ENCODE assay signal across 8 cellular contexts in the genomic region with DNA sequence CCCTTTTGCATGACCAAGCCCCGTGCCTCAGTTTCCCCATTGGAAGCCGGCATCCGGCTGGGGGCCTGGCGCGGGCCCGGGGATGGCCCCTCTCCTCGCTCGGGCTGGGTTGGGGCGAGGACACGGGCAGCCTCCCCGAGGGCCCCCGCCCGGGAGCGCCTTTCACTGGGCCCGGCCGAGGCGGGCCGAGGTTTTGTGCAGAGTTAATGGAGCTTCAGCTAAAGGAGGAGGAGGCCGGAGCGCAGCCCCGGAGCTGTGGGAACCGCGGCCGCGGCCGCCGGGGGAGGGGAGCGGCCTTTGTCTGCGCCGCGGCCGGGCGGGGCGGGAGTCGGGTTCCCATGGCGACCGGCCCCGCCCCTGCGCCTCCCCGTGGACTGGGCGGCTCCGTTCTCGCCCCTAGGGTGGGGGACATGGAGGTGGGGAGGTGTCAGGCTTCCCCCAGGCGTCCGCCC. TPM values are rescaled to one million over a fixed set of nuclear protein-coding genes. Genes with fewer than 3 reads are reported as not detected.
DNase-seq lines count a peak whose midpoint lies in the region; ATAC-seq and TF ChIP-seq lines count a peak whose summit lies in the region.

No MANE protein-coding gene starts in this region.

- no peak overlapping the region for H4K8ac ChIP-seq in H9 (replicated peaks; ENCODE audit: insufficient read length, low read depth, low read length)

- TF ChIP-seq POLR2A in heart left ventricle (IDR thresholded peaks at IDR 0.05) = no peak

- no peak overlapping the region for H3K4ac ChIP-seq in H9 (ENCODE audit: low read depth, low read length)

- H3K4me1 ChIP-seq in H9 (ENCODE audit: insufficient read depth, low read length) (no peaks in the 10 kb centered on the region), PC-3 (ENCODE audit: insufficient read depth, low read length) (peaks cover 11% of the 10 kb centered on the region), heart left ventricle (peaks cover 5 to 66% (median 45%) of the 10 kb centered on the region in 12 donors)

- no TSS peak for BruUV-seq in PC-3 (replicated peaks; lab: Mats Ljungman, UMichigan)

- H3K36me3 Mint-ChIP-seq in H9 (ENCODE audit: insufficient read depth in 1 of 3, low read depth in 3 of 3) = peaks cover 12 to 25% (median 20%) of the 10 kb centered on the region in 3 experiments

- H2BK5ac ChIP-seq in H9 (ENCODE audit: insufficient read length, low read length) = no peak overlapping the region

- H3K4me3 Mint-ChIP-seq in H9 = peak overlapping the region in 1 of 2 experiments; percentile 74; a peak in 1 of 5 replicates

- H2BK15ac ChIP-seq in H9 (ENCODE audit: low read depth, low read length) = no peak overlapping the region

- no peak overlapping the region for H3T11ph ChIP-seq in H9 (ENCODE audit: low read length)

- ATAC-seq in PC-3 (peak; percentile 31), heart left ventricle (peak; percentile 27 to 49 (median 35))

- H3K9me3 Mint-ChIP-seq in H9 = peaks cover 3 to 13% of the 10 kb centered on the region in 2 experiments

- no peak overlapping the region for H3K56ac ChIP-seq in H9 (ENCODE audit: insufficient read length, low read depth, low read length)

- H3K27me3 ChIP-seq in BJ (ENCODE audit: control insufficient read depth, insufficient read depth, low read length) (no peaks in the 10 kb centered on the region), H9 (ENCODE audit: insufficient read depth, low read length) (peaks cover 15% of the 10 kb centered on the region; the same call in 1 of the 2 replicates), PC-3 (ENCODE audit: low read length) (no peaks in the 10 kb centered on the region), heart left ventricle (peaks cover 0 to 18% (median 0%) of the 10 kb centered on the region in 9 donors)

- peaks cover 48% of the 10 kb centered on the region for H3K27me3 Mint-ChIP-seq in H9 (ENCODE audit: low read depth)

- H2BK120ac ChIP-seq in H9 (ENCODE audit: low read depth, low read length, poor library complexity, severe bottlenecking) = no peak overlapping the region

- no peak overlapping the region for H2AFZ ChIP-seq in H9 (ENCODE audit: low read length)
- H2AFZ ChIP-seq in PC-3 (ENCODE audit: low read length) = no peak overlapping the region

- H4K91ac ChIP-seq in H9 (ENCODE audit: insufficient read length, low read depth, low read length) = no peak overlapping the region

- POLR2A ChIA-PET in BJ (lab: Charles Lee) = interaction anchor here (0.7 kb wide), 1 partner anchor 22 kb away, joined by 3 read pairs; no protein-coding TSS in a partner anchor
- POLR2A ChIA-PET in PC-3 (lab: Charles Lee; ENCODE audit: unreplicated experiment) = no interaction called here

- H3K27ac Mint-ChIP-seq in H9 = no peak overlapping the region

- H3K79me1 ChIP-seq in H9 (ENCODE audit: insufficient read depth, low read depth, low read length, poor library complexity, severe bottlenecking) = no peaks in the 10 kb centered on the region

- peaks cover 5% of the 10 kb centered on the region for H3K23me2 ChIP-seq in H9 (ENCODE audit: insufficient read length, low read depth, low read length, poor library complexity, severe bottlenecking)

- H3K36me3 ChIP-seq in BJ (ENCODE audit: control insufficient read depth, insufficient read depth, low read length) (peaks cover 18% of the 10 kb centered on the region), PC-3 (ENCODE audit: low read depth, low read length) (peaks cover 14% of the 10 kb centered on the region), heart left ventricle (peaks cover 0 to 17% (median 14%) of the 10 kb centered on the region in 9 donors)

- no peak overlapping the region for H3K18ac ChIP-seq in H9 (ENCODE audit: insufficient read length, low read depth, low read length)

- peak; percentile 24; the same call in 1 of the 2 replicates for TF ChIP-seq CTCF in BJ (IDR thresholded peaks at IDR 0.05; ENCODE audit: insufficient read depth, low read depth, low read length)
- TF ChIP-seq CTCF in H9 (conservative IDR thresholded peaks at IDR 0.05) = no peak
- no peak for TF ChIP-seq CTCF in PC-3 (conservative IDR thresholded peaks at IDR 0.05; ENCODE audit: low read depth, low read length)
- TF ChIP-seq CTCF in heart left ventricle (IDR thresholded peaks at IDR 0.05) = peak in 9 of 12 donors; percentile 4 to 41 (median 18)

- no peak overlapping the region for H3K14ac ChIP-seq in H9 (ENCODE audit: insufficient read depth, low read length)

- peaks cover 2 to 12% of the 10 kb centered on the region in 2 experiments; a peak in 3 of 4 replicates for H3K4me1 Mint-ChIP-seq in H9

- intact Hi-C loops in PC-3 (cut with micrococcal nuclease) = loop anchor here (5.0 kb wide), 1 partner anchor 71 kb away; the partner anchor contains the start of gene PPP6R2
- intact Hi-C loops in heart left ventricle (cut with DNase I) = loop anchor here in 5 of 10 donors (5.0 kb wide), 3 partner anchors 36 to 71 kb away; partner anchors contain the start of genes PPP6R2 (in 5 of the 5), PLXNB2 (in 2 of the 5) and DENND6B (in 1 of the 5)

- H3K4me3 ChIP-seq in BJ (ENCODE audit: low read depth, low read length) = peak overlapping the region; percentile 51
- H3K4me3 ChIP-seq in PC-3 (ENCODE audit: low read length) = peak overlapping the region; percentile 68
- H3K4me3 ChIP-seq in heart left ventricle = peak overlapping the region; percentile 22 to 76 (median 62)

- DNase-seq in BJ (ENCODE audit: low read depth) = no peak
- peak; percentile 65 for DNase-seq in H9
- peak; percentile 56 for DNase-seq in PC-3
- peak; percentile 60 for DNase-seq in activated naive CD4-positive, alpha-beta T cell treated with anti-CD3 and anti-CD28 coated beads, Interleukin-2, amount 50 U/mL, for 16 hours
- DNase-seq in heart left ventricle = peak; percentile 69 to 87 (median 77)
- DNase-seq in retina = peak; percentile 90
- no peak for DNase-seq in AML-193 (lab: John Stamatoyannopoulos, UW)
- no peak for DNase-seq in ureter (ENCODE audit: low spot score)

- no peaks in the 10 kb centered on the region for H4K20me1 ChIP-seq in H9 (ENCODE audit: control insufficient read depth, insufficient read depth, insufficient read length)
- H4K20me1 ChIP-seq in PC-3 (ENCODE audit: low read length) = no peaks in the 10 kb centered on the region

- no peak overlapping the region for H4K5ac ChIP-seq in H9 (ENCODE audit: insufficient read length, low read depth, low read length)

- H3K4me2 ChIP-seq in H9 (ENCODE audit: insufficient read depth, insufficient read length, low read length) (peak overlapping the region; percentile 12), PC-3 (ENCODE audit: low read length) (peak overlapping the region; percentile 95)

- CTCF ChIA-PET in BJ (lab: Yijun Ruan, JAX) = interaction anchor here (1.3 to 7.1 kb wide), 7 partner anchors 9 to 71 kb away, joined by 4 to 78 read pairs (median 5); partner anchors contain the start of genes DENND6B and HDAC10
- CTCF ChIA-PET in PC-3 (lab: Charles Lee) = interaction anchor here (0.6 kb wide), 1 partner anchor 19 kb away, joined by 16 read pairs; no protein-coding TSS in a partner anchor

- no peaks in the 10 kb centered on the region for H3F3A ChIP-seq in PC-3 (ENCODE audit: low read length, unreplicated experiment)

- no peaks in the 10 kb centered on the region for H3K9me2 ChIP-seq in PC-3 (replicated peaks; ENCODE audit: low read length)

- no peak overlapping the region for H2AK5ac ChIP-seq in H9 (ENCODE audit: insufficient read length, low read length)

- H3K79me2 ChIP-seq in H9 (ENCODE audit: insufficient read depth, low read length) (no peaks in the 10 kb centered on the region), PC-3 (ENCODE audit: low read length) (no peaks in the 10 kb centered on the region)

- H3K27ac ChIP-seq in H9 (ENCODE audit: insufficient read length, low read depth, low read length) = no peak overlapping the region
- H3K27ac ChIP-seq in PC-3 (ENCODE audit: low read length) = no peak overlapping the region
- H3K27ac ChIP-seq in heart left ventricle = peak overlapping the region in 11 of 12 donors; percentile 31 to 88 (median 78)

- no peak overlapping the region for H3K23ac ChIP-seq in H9 (ENCODE audit: insufficient read length, low read depth, low read length)

- no CpG with 5 or more reads among the region's 45 CpGs for WGBS in H9 (ENCODE audit: extremely low coverage, insufficient read length, low lambda C conversion rate)
- WGBS in heart left ventricle, 4 donors = 0 to 1% (median 0%) methylated on average over 9 to 45 of the region's 45 CpGs

- H2BK12ac ChIP-seq in H9 (ENCODE audit: insufficient read length, low read depth, low read length) = no peak overlapping the region

- no peak overlapping the region for H2BK20ac ChIP-seq in H9 (ENCODE audit: low read depth, low read length, poor library complexity, severe bottlenecking)

- no peak overlapping the region for H3K9ac ChIP-seq in H9 (ENCODE audit: extremely low read depth, insufficient read length, low read length)
- H3K9ac ChIP-seq in PC-3 (ENCODE audit: low read length) = no peak overlapping the region

- H3K9me3 ChIP-seq in H9 (ENCODE audit: control insufficient read depth, low read depth, low read length) (no peaks in the 10 kb centered on the region), PC-3 (ENCODE audit: low read length) (no peaks in the 10 kb centered on the region), heart left ventricle (no peaks in the 10 kb centered on the region)

RNA-seq across cellular contexts. Expression of gene MAPK11, which starts 1.4 kb away (rescaled TPM):
- polyA plus RNA-seq in BJ (2011; rRNA removed) (11.2 and 19.6 TPM in 2 replicates), heart left ventricle (1 to 10 TPM; 7.8 to 9.9 TPM)
- 13.7 and 18.9 TPM in 2 replicates for polyA minus RNA-seq in BJ (2011; rRNA and poly(A)+ RNA removed)
- total RNA-seq in H9 (2021) (1.5 and 2.1 TPM in 2 replicates), PC-3 (2014; rRNA removed) (7.0 and 7.6 TPM in 2 replicates), heart left ventricle (10 to 100 TPM in 1 of 9 donors, 1 to 10 TPM in 8; 5.0 to 12.1 (median 7.0) TPM), ureter (15.4 TPM)

RNA-seq across cellular contexts. Expression of gene MAPK12, which starts 10.1 kb away (rescaled TPM):
- 36.6 and 51.4 TPM in 2 replicates for polyA plus RNA-seq in BJ (2011; rRNA removed)
- polyA minus RNA-seq in BJ (2011; rRNA and poly(A)+ RNA removed) = 33.0 and 51.2 TPM in 2 replicates
- 31.3 and 32.3 TPM in 2 replicates for total RNA-seq in H9 (2021)
- 22.4 and 22.5 TPM in 2 replicates for total RNA-seq in PC-3 (2014; rRNA removed)
- 10 to 100 TPM; 12.2 to 18.0 (median 15.5) TPM for total RNA-seq in heart left ventricle
- 10 to 100 TPM; 11.6 to 17.9 TPM for polyA plus RNA-seq in heart left ventricle
- total RNA-seq in ureter = 14.1 TPM

RNA-seq across cellular contexts. Expression of gene HDAC10, which starts 20.5 kb away (rescaled TPM):
- polyA plus RNA-seq in BJ (2011; rRNA removed) (8.8 and 18.2 TPM in 2 replicates), heart left ventricle (1 to 10 TPM; 6.2 to 10.0 TPM)
- 9.6 and 9.9 TPM in 2 replicates for polyA minus RNA-seq in BJ (2011; rRNA and poly(A)+ RNA removed)
- total RNA-seq in H9 (2021) (41.1 and 45.0 TPM in 2 replicates), PC-3 (2014; rRNA removed) (25.8 and 34.5 TPM in 2 replicates), heart left ventricle (10 to 100 TPM in 6 of 9 donors, 1 to 10 TPM in 3; 6.8 to 22.4 (median 10.9) TPM), ureter (52.4 TPM)

RNA-seq across cellular contexts. Expression of gene TUBGCP6, which starts 26.7 kb away (rescaled TPM):
- polyA plus RNA-seq in BJ (2011; rRNA removed) (9.4 and 17.5 TPM in 2 replicates), heart left ventricle (10 to 100 TPM; 11.6 to 17.7 TPM)
- polyA minus RNA-seq in BJ (2011; rRNA and poly(A)+ RNA removed) = 9.0 and 11.5 TPM in 2 replicates
- total RNA-seq in H9 (2021) (28.4 and 29.0 TPM in 2 replicates), PC-3 (2014; rRNA removed) (32.1 and 39.5 TPM in 2 replicates), heart left ventricle (10 to 100 TPM; 14.1 to 28.8 (median 18.1) TPM), ureter (57.2 TPM)

RNA-seq across cellular contexts. Expression of gene PLXNB2, which starts 35.9 kb away (rescaled TPM):
- polyA plus RNA-seq in BJ (2011; rRNA removed) (83.7 and 143 TPM in 2 replicates), heart left ventricle (10 to 100 TPM; 35.1 to 40.3 TPM)
- polyA minus RNA-seq in BJ (2011; rRNA and poly(A)+ RNA removed) = 151 and 183 TPM in 2 replicates
- total RNA-seq in H9 (2021) (84.4 and 87.6 TPM in 2 replicates), PC-3 (2014; rRNA removed) (68.2 and 82.9 TPM in 2 replicates), heart left ventricle (100 to 1,000 TPM in 2 of 9 donors, 10 to 100 TPM in 7; 44.4 to 139 (median 57.9) TPM), ureter (443 TPM)

Comparison
In these comparisons a context has a peak if more than half of its experiments do, and no peak if none do; other contexts are left out.
1. DNase-seq: peak in H9 (single experiment), PC-3 (single experiment), activated naive CD4-positive, alpha-beta T cell treated with anti-CD3 and anti-CD28 coated beads, Interleukin-2, amount 50 U/mL, for 16 hours (single experiment), heart left ventricle (5 of 5) and retina (single experiment); none in BJ (single experiment), AML-193 (0 of 2) and ureter (single experiment).
2. CTCF ChIP-seq: peak in BJ (single experiment) and heart left ventricle (9 of 12); none in H9 (single experiment) and PC-3 (single experiment).
3. H3K27ac ChIP-seq: peak in heart left ventricle (11 of 12); none in H9 (single experiment) and PC-3 (single experiment).
4. Peak in every context shown above with its lines, with median percentiles within 50 percentile points of each other: H3K4me3 ChIP-seq.